ENCODE assay signal across 18 cellular contexts in the genomic region with DNA sequence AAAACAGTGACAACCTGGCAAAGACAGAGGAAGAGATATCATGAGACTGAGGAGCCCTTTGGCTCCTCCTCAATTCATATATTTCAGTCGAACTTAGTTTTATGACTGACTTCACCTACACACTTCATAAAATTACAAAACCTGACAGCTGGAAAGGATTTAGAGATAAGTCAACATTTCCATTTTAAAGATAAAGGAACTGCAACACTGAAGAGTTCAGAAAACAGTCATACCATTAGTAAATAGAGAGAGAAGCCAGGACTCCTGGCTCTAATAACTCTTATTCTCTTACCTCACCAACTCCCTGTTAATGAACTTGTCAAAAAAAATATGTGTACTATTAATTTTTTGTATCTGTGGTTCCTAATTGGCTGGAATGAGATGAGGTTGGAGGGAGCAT.
"Had no signal": no experiment of that assay in that cellular context is flagged by ENCODE, and none has a peak within 500 bp of the region (broad histone marks: within the 10 kb centered on the region; RNA-seq: fewer than 3 reads in every experiment).

No MANE protein-coding gene starts in this region.

- H3K27ac Mint-ChIP-seq: activated CD8-positive, alpha-beta memory T cell treated with anti-CD3 and anti-CD28 coated beads, Interleukin-2, amount 10 ng/mL, durations not matched to agents 7 days and 5 days; activated naive CD8-positive, alpha-beta T cell; T-helper 17 cell; WTC11 had no signal

- ATAC-seq: activated CD8-positive, alpha-beta memory T cell treated with anti-CD3 and anti-CD28 coated beads, Interleukin-2, amount 10 ng/mL, durations not matched to agents 7 days and 5 days; activated T-cell treated with anti-CD3 and anti-CD28 coated beads, Interleukin-2, amount 50 U/mL, for 4 hours; PC-3; T-helper 17 cell; WTC11 had no signal

- H3K36me3 Mint-ChIP-seq: activated CD8-positive, alpha-beta memory T cell treated with anti-CD3 and anti-CD28 coated beads, Interleukin-2, amount 10 ng/mL, durations not matched to agents 7 days and 5 days; activated naive CD8-positive, alpha-beta T cell; WTC11 had no signal

- H3K4me1 Mint-ChIP-seq: activated CD8-positive, alpha-beta memory T cell treated with anti-CD3 and anti-CD28 coated beads, Interleukin-2, amount 10 ng/mL, durations not matched to agents 7 days and 5 days; T-helper 17 cell had no signal

- H3K9me3 Mint-ChIP-seq: activated T-cell treated with anti-CD3 and anti-CD28 coated beads, Interleukin-2, amount 50 U/mL, for 4 hours had no signal

- DNase-seq: activated CD4-positive, alpha-beta T cell treated with anti-CD3 and anti-CD28 coated beads for 48 hours; activated CD4-positive, alpha-beta T cell treated with anti-CD3 and anti-CD28 coated beads, Interleukin-2, amount 50 U/mL, for 4 hours; activated CD4-positive, CD25-positive, alpha-beta regulatory T cell treated with anti-CD3 and anti-CD28 coated beads, Interleukin-2, amount 50 U/mL, for 72 hours; activated CD8-positive, alpha-beta memory T cell treated with anti-CD3 and anti-CD28 coated beads, Interleukin-2, amount 10 ng/mL, durations not matched to agents 7 days and 5 days; activated effector memory CD4-positive, alpha-beta T cell treated with anti-CD3 and anti-CD28 coated beads, Interleukin-2, amount 50 U/mL, for 16 hours; activated naive CD4-positive, alpha-beta T cell treated with Interleukin-2 at 50 U/mL for 16 hours; activated T-cell treated with anti-CD3 and anti-CD28 coated beads, Interleukin-2, amount 50 U/mL, for 4 hours; brain microvascular endothelial cell; MV-4-11; NCI-H1417 treated with DMSO at 0.1 percent for 48 hours; NCI-H2029 treated with DMSO at 0.1 percent for 48 hours; PC-3; SHP77; T-helper 17 cell; T-helper 9 cell had no signal

- H3K27me3 Mint-ChIP-seq: activated CD8-positive, alpha-beta memory T cell treated with anti-CD3 and anti-CD28 coated beads, Interleukin-2, amount 10 ng/mL, durations not matched to agents 7 days and 5 days had no signal

- FAIRE-seq: RCC 7860 had no signal

- H3K4me3 Mint-ChIP-seq: activated CD8-positive, alpha-beta memory T cell treated with anti-CD3 and anti-CD28 coated beads, Interleukin-2, amount 10 ng/mL, durations not matched to agents 7 days and 5 days; activated naive CD8-positive, alpha-beta T cell; activated T-cell treated with anti-CD3 and anti-CD28 coated beads, Interleukin-2, amount 50 U/mL, for 4 hours; T-helper 17 cell; WTC11 had no signal
